Comparison of ENCODE assay signal across 10 cellular contexts in the genomic region with DNA sequence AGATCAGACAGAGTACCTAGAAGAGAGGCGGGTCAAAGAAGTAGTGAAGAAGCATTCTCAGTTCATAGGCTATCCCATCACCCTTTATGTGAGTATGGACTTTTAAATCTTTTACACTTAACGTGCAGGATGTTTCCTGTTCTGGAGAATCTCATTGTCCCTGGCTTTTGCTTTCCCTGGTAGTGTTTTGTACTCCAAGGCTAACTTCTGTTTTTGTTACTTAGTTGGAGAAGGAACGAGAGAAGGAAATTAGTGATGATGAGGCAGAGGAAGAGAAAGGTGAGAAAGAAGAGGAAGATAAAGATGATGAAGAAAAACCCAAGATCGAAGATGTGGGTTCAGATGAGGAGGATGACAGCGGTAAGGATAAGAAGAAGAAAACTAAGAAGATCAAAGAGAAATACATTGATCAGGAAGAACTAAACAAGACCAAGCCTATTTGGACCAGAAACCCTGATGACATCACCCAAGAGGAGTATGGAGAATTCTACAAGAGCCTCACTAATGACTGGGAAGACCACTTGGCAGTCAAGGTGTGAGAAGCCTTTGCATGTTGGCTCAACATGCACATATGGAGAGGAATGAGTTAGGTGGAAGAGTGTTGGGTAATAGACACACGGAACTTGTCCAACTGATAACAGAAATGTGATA.
DNase-seq lines count a peak whose midpoint lies in the region; ATAC-seq lines count a peak whose summit lies in the region.
"Had no signal": no experiment of that assay in that cellular context is flagged by ENCODE, and none has a peak within 500 bp of the region (broad histone marks: within the 10 kb centered on the region; RNA-seq: fewer than 3 reads in every experiment).

No MANE protein-coding gene starts in this region.

- H3K4me1 Mint-ChIP-seq in activated naive CD4-positive, alpha-beta T cell treated with anti-CD3 and anti-CD28 coated beads, Interleukin-2, amount 50 U/mL, for 24 hours, result peaks cover 61% of the 10 kb centered on the region
- peaks cover 77% of the 10 kb centered on the region for H3K4me1 Mint-ChIP-seq in central memory CD8-positive, alpha-beta T cell

- no peak for DNase-seq in activated naive CD4-positive, alpha-beta T cell (lab: John Stamatoyannopoulos, UW)
- DNase-seq in central memory CD8-positive, alpha-beta T cell (ENCODE audit: low spot score in 2 of 2), result no peak
- no peak for DNase-seq in NCI-H748 treated with DMSO at 0.1 percent for 48 hours (lab: John Stamatoyannopoulos, UW)
- DNase-seq: heart right ventricle, NCI-H446 had no signal

- peaks cover 9 to 41% (median 30%) of the 10 kb centered on the region in 5 donors for H3K4me1 ChIP-seq in subcutaneous abdominal adipose tissue (ENCODE audit: control insufficient read depth in 5 of 5, insufficient read depth in 5 of 5, low read length in 5 of 5)

- H3K36me3 ChIP-seq in subcutaneous abdominal adipose tissue (ENCODE audit: control insufficient read depth in 5 of 5, insufficient read depth in 5 of 5, low read length in 5 of 5), result peaks cover 29 to 70% (median 66%) of the 10 kb centered on the region in 5 donors

- H3K9me3 Mint-ChIP-seq in activated naive CD4-positive, alpha-beta T cell treated with anti-CD3 and anti-CD28 coated beads, Interleukin-2, amount 50 U/mL, for 24 hours, result no peaks in the 10 kb centered on the region
- H3K9me3 Mint-ChIP-seq in central memory CD8-positive, alpha-beta T cell, result no peaks in the 10 kb centered on the region

- peak overlapping the region; percentile 99 for H3K27ac ChIP-seq in subcutaneous abdominal adipose tissue (ENCODE audit: low read depth, low read length)
- H3K27ac ChIP-seq: C4-2B had no signal

- H3K4me3 Mint-ChIP-seq in activated naive CD4-positive, alpha-beta T cell treated with anti-CD3 and anti-CD28 coated beads, Interleukin-2, amount 50 U/mL, for 24 hours, result peak overlapping the region; percentile 99
- H3K4me3 Mint-ChIP-seq in central memory CD8-positive, alpha-beta T cell, result peak overlapping the region; percentile 28

- H3K27ac Mint-ChIP-seq in activated naive CD4-positive, alpha-beta T cell treated with anti-CD3 and anti-CD28 coated beads, Interleukin-2, amount 50 U/mL, for 24 hours, result peak overlapping the region; percentile 100
- peak overlapping the region; percentile 27 for H3K27ac Mint-ChIP-seq in central memory CD8-positive, alpha-beta T cell (ENCODE audit: low read depth)

- ATAC-seq in central memory CD8-positive, alpha-beta T cell (replicated peaks; ENCODE audit: extremely low read depth, poor library complexity, severe bottlenecking), result no peak
- no peak for ATAC-seq in GM18520 (IDR thresholded peaks at IDR 0.05; ENCODE audit: unreplicated experiment)
- ATAC-seq: heart right ventricle had no signal

- H3K9me3 ChIP-seq in subcutaneous abdominal adipose tissue (ENCODE audit: control insufficient read depth in 5 of 5, low read length in 5 of 5), result no peaks in the 10 kb centered on the region
- H3K9me3 ChIP-seq: HAP-1, heart right ventricle had no signal

- peaks cover 2% of the 10 kb centered on the region for H3K27me3 Mint-ChIP-seq in activated naive CD4-positive, alpha-beta T cell treated with anti-CD3 and anti-CD28 coated beads, Interleukin-2, amount 50 U/mL, for 24 hours
- no peaks in the 10 kb centered on the region for H3K27me3 Mint-ChIP-seq in central memory CD8-positive, alpha-beta T cell

- no peak overlapping the region for H3K4me3 ChIP-seq in subcutaneous abdominal adipose tissue (ENCODE audit: low read depth in 1 of 5, low read length in 5 of 5)

- peak overlapping the region in 1 of 5 donors; percentile 9 for H3K9ac ChIP-seq in subcutaneous abdominal adipose tissue (ENCODE audit: low read length in 5 of 5)

- peaks cover 61% of the 10 kb centered on the region for H3K36me3 Mint-ChIP-seq in activated naive CD4-positive, alpha-beta T cell treated with anti-CD3 and anti-CD28 coated beads, Interleukin-2, amount 50 U/mL, for 24 hours
- peaks cover 93% of the 10 kb centered on the region for H3K36me3 Mint-ChIP-seq in central memory CD8-positive, alpha-beta T cell (ENCODE audit: insufficient read depth)

- no peaks in the 10 kb centered on the region for H3K27me3 ChIP-seq in subcutaneous abdominal adipose tissue (ENCODE audit: control insufficient read depth in 5 of 5, insufficient read depth in 4 of 5, low read length in 5 of 5)
- H3K27me3 ChIP-seq: heart right ventricle had no signal
